1 cellular context compared by ENCODE assay signal in genomic region chr12:124949779-124950728, GRCh38.
TF ChIP-seq lines count a peak whose summit lies in the region.

No MANE protein-coding gene starts in this region.

TF ChIP-seq in GM12878, 131 proteins besides CTCF, POLR2A, EP300 and RAD21:
- TF ChIP-seq PML (IDR thresholded peaks at IDR 0.05; ENCODE audit: low read length) (no peak), SMAD5 (IDR thresholded peaks at IDR 0.05; ENCODE audit: low read depth) (no peak), RAD51 (IDR thresholded peaks at IDR 0.05) (no peak), PAX8 (IDR thresholded peaks at IDR 0.05) (no peak), CBX3 (IDR thresholded peaks at IDR 0.05; ENCODE audit: borderline replicate concordance, low read depth) (no peak), ZBTB33 (IDR thresholded peaks at IDR 0.05) (no peak), MEF2B (IDR thresholded peaks at IDR 0.05; ENCODE audit: partially characterized antibody, poor library complexity, severe bottlenecking) (no peak), BCL3 (IDR thresholded peaks at IDR 0.05; ENCODE audit: borderline replicate concordance, insufficient read depth, low read depth, low read length, poor library complexity, severe bottlenecking) (no peak), STAT3 (IDR thresholded peaks at IDR 0.05; ENCODE audit: low read depth, low read length) (no peak), ZNF384 (IDR thresholded peaks at IDR 0.05; ENCODE audit: borderline replicate concordance, low read depth, low read length) (no peak), KDM1A (IDR thresholded peaks at IDR 0.05; ENCODE audit: borderline replicate concordance) (no peak), TCF7 (IDR thresholded peaks at IDR 0.05; ENCODE audit: borderline replicate concordance) (no peak), POU2F2 (IDR thresholded peaks at IDR 0.05; ENCODE audit: borderline replicate concordance, low read depth, low read length) (no peak), RFX5 (IDR thresholded peaks at IDR 0.05; ENCODE audit: low read depth, low read length) (no peak)
- TF ChIP-seq, protein P1, sequence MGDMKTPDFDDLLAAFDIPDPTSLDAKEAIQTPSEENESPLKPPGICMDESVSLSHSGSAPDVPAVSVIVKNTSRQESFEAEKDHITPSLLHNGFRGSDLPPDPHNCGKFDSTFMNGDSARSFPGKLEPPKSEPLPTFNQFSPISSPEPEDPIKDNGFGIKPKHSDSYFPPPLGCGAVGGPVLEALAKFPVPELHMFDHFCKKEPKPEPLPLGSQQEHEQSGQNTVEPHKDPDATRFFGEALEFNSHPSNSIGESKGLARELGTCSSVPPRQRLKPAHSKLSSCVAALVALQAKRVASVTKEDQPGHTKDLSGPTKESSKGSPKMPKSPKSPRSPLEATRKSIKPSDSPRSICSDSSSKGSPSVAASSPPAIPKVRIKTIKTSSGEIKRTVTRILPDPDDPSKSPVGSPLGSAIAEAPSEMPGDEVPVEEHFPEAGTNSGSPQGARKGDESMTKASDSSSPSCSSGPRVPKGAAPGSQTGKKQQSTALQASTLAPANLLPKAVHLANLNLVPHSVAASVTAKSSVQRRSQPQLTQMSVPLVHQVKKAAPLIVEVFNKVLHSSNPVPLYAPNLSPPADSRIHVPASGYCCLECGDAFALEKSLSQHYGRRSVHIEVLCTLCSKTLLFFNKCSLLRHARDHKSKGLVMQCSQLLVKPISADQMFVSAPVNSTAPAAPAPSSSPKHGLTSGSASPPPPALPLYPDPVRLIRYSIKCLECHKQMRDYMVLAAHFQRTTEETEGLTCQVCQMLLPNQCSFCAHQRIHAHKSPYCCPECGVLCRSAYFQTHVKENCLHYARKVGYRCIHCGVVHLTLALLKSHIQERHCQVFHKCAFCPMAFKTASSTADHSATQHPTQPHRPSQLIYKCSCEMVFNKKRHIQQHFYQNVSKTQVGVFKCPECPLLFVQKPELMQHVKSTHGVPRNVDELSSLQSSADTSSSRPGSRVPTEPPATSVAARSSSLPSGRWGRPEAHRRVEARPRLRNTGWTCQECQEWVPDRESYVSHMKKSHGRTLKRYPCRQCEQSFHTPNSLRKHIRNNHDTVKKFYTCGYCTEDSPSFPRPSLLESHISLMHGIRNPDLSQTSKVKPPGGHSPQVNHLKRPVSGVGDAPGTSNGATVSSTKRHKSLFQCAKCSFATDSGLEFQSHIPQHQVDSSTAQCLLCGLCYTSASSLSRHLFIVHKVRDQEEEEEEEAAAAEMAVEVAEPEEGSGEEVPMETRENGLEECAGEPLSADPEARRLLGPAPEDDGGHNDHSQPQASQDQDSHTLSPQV (IDR thresholded peaks at IDR 0.05) = no peak
- TF ChIP-seq, protein P2, sequence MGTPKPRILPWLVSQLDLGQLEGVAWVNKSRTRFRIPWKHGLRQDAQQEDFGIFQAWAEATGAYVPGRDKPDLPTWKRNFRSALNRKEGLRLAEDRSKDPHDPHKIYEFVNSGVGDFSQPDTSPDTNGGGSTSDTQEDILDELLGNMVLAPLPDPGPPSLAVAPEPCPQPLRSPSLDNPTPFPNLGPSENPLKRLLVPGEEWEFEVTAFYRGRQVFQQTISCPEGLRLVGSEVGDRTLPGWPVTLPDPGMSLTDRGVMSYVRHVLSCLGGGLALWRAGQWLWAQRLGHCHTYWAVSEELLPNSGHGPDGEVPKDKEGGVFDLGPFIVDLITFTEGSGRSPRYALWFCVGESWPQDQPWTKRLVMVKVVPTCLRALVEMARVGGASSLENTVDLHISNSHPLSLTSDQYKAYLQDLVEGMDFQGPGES (IDR thresholded peaks at IDR 0.05) = no peak
